Comparison of ENCODE assay signal across 8 cellular contexts in genomic region chr9:111598730-111599091, GRCh38. TPM values are rescaled to one million over a fixed set of nuclear protein-coding genes. Genes with fewer than 3 reads are reported as not detected.
A peak's percentile ranks its signal among the peaks of the same experiment; 100 is the strongest.
DNase-seq lines count a peak whose midpoint lies in the region; ATAC-seq, FAIRE-seq and TF ChIP-seq lines count a peak whose summit lies in the region.

No MANE protein-coding gene starts in this region.

- H3K4me1 Mint-ChIP-seq in dendritic cell treated with granulocyte-macrophage colony-stimulating factor and Interleukin-4, amounts not matched to agents 40 ng/mL and 50 ng/mL, for 4 days (ENCODE audit: low read depth), result peaks cover 24% of the 10 kb centered on the region

- peak overlapping the region; percentile 92 for H2AFZ ChIP-seq in ACC112 (ENCODE audit: low read length, unreplicated experiment)

- H3K4me1 ChIP-seq in ACC112 (ENCODE audit: control insufficient read depth, insufficient read depth, low read length, unreplicated experiment), result peaks cover 14% of the 10 kb centered on the region
- peaks cover 0 to 18% (median 5%) of the 10 kb centered on the region in 4 donors for H3K4me1 ChIP-seq in tibial artery

- H3K27me3 ChIP-seq in ACC112 (ENCODE audit: insufficient read depth, low read length) (no peaks in the 10 kb centered on the region), tibial artery (no peaks in the 10 kb centered on the region)

- peak overlapping the region; percentile 95 for H3K4me3 Mint-ChIP-seq in dendritic cell treated with granulocyte-macrophage colony-stimulating factor and Interleukin-4, amounts not matched to agents 40 ng/mL and 50 ng/mL, for 4 days

- H3K4me3 ChIP-seq in ACC112 (ENCODE audit: low read depth, low read length), result peak overlapping the region; percentile 97
- peak overlapping the region; percentile 75 to 81 for H3K4me3 ChIP-seq in tibial artery

- H3K27ac Mint-ChIP-seq in dendritic cell treated with granulocyte-macrophage colony-stimulating factor and Interleukin-4, amounts not matched to agents 40 ng/mL and 50 ng/mL, for 4 days, result peak overlapping the region; percentile 92

- peaks cover 31% of the 10 kb centered on the region for H3K27me3 Mint-ChIP-seq in dendritic cell treated with granulocyte-macrophage colony-stimulating factor and Interleukin-4, amounts not matched to agents 40 ng/mL and 50 ng/mL, for 4 days

- H3K36me3 ChIP-seq in ACC112 (ENCODE audit: insufficient read depth, low read length), result peaks cover 16% of the 10 kb centered on the region
- peaks cover 0 to 16% (median 13%) of the 10 kb centered on the region in 3 donors for H3K36me3 ChIP-seq in tibial artery

- intact Hi-C loops in dendritic cell treated with granulocyte-macrophage colony-stimulating factor and Interleukin-4, amounts not matched to agents 40 ng/mL and 50 ng/mL, for 4 days (cut with micrococcal nuclease), result loop anchor here (5.0 kb wide), 1 partner anchor 94 kb away; no protein-coding TSS in a partner anchor
- intact Hi-C loops in tibial artery (cut with DNase I; ENCODE audit: low total_unique reads), result loop anchor here (1.0 to 5.0 kb wide), 2 partner anchors 63 to 474 kb away; partner anchors contain the start of gene GNG10

- peak overlapping the region; percentile 78 for H3K27ac ChIP-seq in ACC112 (ENCODE audit: low read depth, low read length)
- peak overlapping the region; percentile 82 for H3K27ac ChIP-seq in tibial artery

- FAIRE-seq in RCC 7860 (lab: Jason Lieb, UNC), result no peak

- H3K79me2 ChIP-seq in ACC112 (ENCODE audit: control insufficient read depth, insufficient read depth, low read length, unreplicated experiment), result peaks cover 26% of the 10 kb centered on the region

- no peak for TF ChIP-seq POLR2A in GM18505 (IDR thresholded peaks at IDR 0.05; ENCODE audit: borderline replicate concordance, extremely low read depth, insufficient read depth, insufficient read length)

- peaks cover 30% of the 10 kb centered on the region for H3K36me3 Mint-ChIP-seq in dendritic cell treated with granulocyte-macrophage colony-stimulating factor and Interleukin-4, amounts not matched to agents 40 ng/mL and 50 ng/mL, for 4 days (ENCODE audit: low read depth)

- peak; percentile 27 for DNase-seq in RCC 7860 (ENCODE audit: low spot score)
- peak; percentile 37 to 43 for DNase-seq in lung microvascular endothelial cell (ENCODE audit: low read depth in 2 of 2)
- peak; percentile 63 to 71 for DNase-seq in tibial artery

- no peaks in the 10 kb centered on the region for H3K9me3 ChIP-seq in tibial artery

- H3K9me3 Mint-ChIP-seq in dendritic cell treated with granulocyte-macrophage colony-stimulating factor and Interleukin-4, amounts not matched to agents 40 ng/mL and 50 ng/mL, for 4 days, result no peaks in the 10 kb centered on the region

- no peak for TF ChIP-seq CTCF in tibial artery (IDR thresholded peaks at IDR 0.05)

- ATAC-seq in GM18867 (IDR thresholded peaks at IDR 0.05; ENCODE audit: unreplicated experiment) (peak; percentile 25), HG02970 (IDR thresholded peaks at IDR 0.05; ENCODE audit: low FRiP score, unreplicated experiment) (no peak), GM18505 (IDR thresholded peaks at IDR 0.05; ENCODE audit: unreplicated experiment) (no peak)

RNA-seq across cellular contexts. Expression of gene PTGR1, which starts 0.7 kb away (rescaled TPM):
- 6.5 and 20.7 TPM in 2 replicates for total RNA-seq in lung microvascular endothelial cell

RNA-seq across cellular contexts. Expression of gene DNAJC25, which starts 32.4 kb away (rescaled TPM):
- total RNA-seq in lung microvascular endothelial cell, result 2.0 and 3.6 TPM in 2 replicates
